12 cellular contexts compared by ENCODE assay signal in genomic region chr16:87947356-87948118, GRCh38. TPM values are rescaled to one million over a fixed set of nuclear protein-coding genes. Genes with fewer than 3 reads are reported as not detected.
A peak's percentile ranks its signal among the peaks of the same experiment; 100 is the strongest.
DNase-seq lines count a peak whose midpoint lies in the region; ATAC-seq and FAIRE-seq lines count a peak whose summit lies in the region.
"Had no signal": no experiment of that assay in that cellular context is flagged by ENCODE, and none has a peak within 500 bp of the region (broad histone marks: within the 10 kb centered on the region; RNA-seq: fewer than 3 reads in every experiment).

No MANE protein-coding gene starts in this region.

- no peak for DNase-seq in activated T-cell treated with anti-CD3 and anti-CD28 coated beads, Interleukin-2, amount 50 U/mL, for 72 hours
- no peak for DNase-seq in activated T-cell treated with anti-CD3 and anti-CD28 coated beads for 4 hours
- no peak for DNase-seq in activated T-helper 2 cell treated with anti-CD3 and anti-CD28 coated beads, Interferon-gamma antibody, Interleukin-2, Interleukin-4, amounts not matched to agents 10 μg/mL and 5 μg/mL and 100 μg/mL, durations not matched to agents 14 hours and 24 hours and 36 hours (ENCODE audit: low spot score)
- no peak for DNase-seq in memory B cell (ENCODE audit: low spot score in 2 of 2)
- DNase-seq in AG08396 (ENCODE audit: low spot score): no peak
- DNase-seq in RCC 7860 (ENCODE audit: low spot score): no peak
- DNase-seq: esophagus squamous epithelium; NCI-H748 treated with DMSO at 0.1 percent for 48 hours; stimulated activated CD4-positive, alpha-beta T cell treated with anti-CD3 and anti-CD28 coated beads, Interleukin-1b, Interleukin-23, amount 100 ng/mL, for 48 hours; T-cell had no signal

- H3K4me1 ChIP-seq in thymus (ENCODE audit: control insufficient read depth, insufficient read depth, low read length): peaks cover 13% of the 10 kb centered on the region

- no peak for ATAC-seq in activated T-cell treated with anti-CD3 and anti-CD28 coated beads, Interleukin-2, amount 50 U/mL, for 72 hours (replicated peaks in 1 of 2)
- ATAC-seq in memory B cell (ENCODE audit: low read depth) (no peak), HG02798 (IDR thresholded peaks at IDR 0.05; ENCODE audit: poor library complexity, unreplicated experiment) (no peak)
- ATAC-seq: T-cell had no signal

- H3K36me3 Mint-ChIP-seq in activated T-cell treated with anti-CD3 and anti-CD28 coated beads, Interleukin-2, amount 50 U/mL, for 72 hours (ENCODE audit: insufficient read depth in 2 of 2): peaks cover 4% of the 10 kb centered on the region in 2 donors
- peaks cover 6% of the 10 kb centered on the region for H3K36me3 Mint-ChIP-seq in activated T-helper 2 cell treated with anti-CD3 and anti-CD28 coated beads, Interferon-gamma antibody, Interleukin-2, Interleukin-4, amounts not matched to agents 10 μg/mL and 5 μg/mL and 100 μg/mL, durations not matched to agents 14 hours and 24 hours and 36 hours (ENCODE audit: low read depth)
- no peaks in the 10 kb centered on the region for H3K36me3 Mint-ChIP-seq in memory B cell

- H3K4me1 Mint-ChIP-seq in activated T-cell treated with anti-CD3 and anti-CD28 coated beads, Interleukin-2, amount 50 U/mL, for 72 hours (ENCODE audit: low read depth): peaks cover 20% of the 10 kb centered on the region
- peaks cover 26% of the 10 kb centered on the region for H3K4me1 Mint-ChIP-seq in activated T-helper 2 cell treated with anti-CD3 and anti-CD28 coated beads, Interferon-gamma antibody, Interleukin-2, Interleukin-4, amounts not matched to agents 10 μg/mL and 5 μg/mL and 100 μg/mL, durations not matched to agents 14 hours and 24 hours and 36 hours (ENCODE audit: low read depth)
- peaks cover 13% of the 10 kb centered on the region for H3K4me1 Mint-ChIP-seq in memory B cell

- H3K27me3 ChIP-seq in thymus (ENCODE audit: control insufficient read depth, insufficient read depth): no peaks in the 10 kb centered on the region
- H3K27me3 ChIP-seq: esophagus squamous epithelium had no signal

- H3K9me3 ChIP-seq in thymus (ENCODE audit: control insufficient read depth): no peaks in the 10 kb centered on the region
- H3K9me3 ChIP-seq: esophagus squamous epithelium had no signal

- H3K27ac Mint-ChIP-seq in activated T-cell treated with anti-CD3 and anti-CD28 coated beads, Interleukin-2, amount 50 U/mL, for 72 hours: peak overlapping the region; percentile 12
- H3K27ac Mint-ChIP-seq in activated T-helper 2 cell treated with anti-CD3 and anti-CD28 coated beads, Interferon-gamma antibody, Interleukin-2, Interleukin-4, amounts not matched to agents 10 μg/mL and 5 μg/mL and 100 μg/mL, durations not matched to agents 14 hours and 24 hours and 36 hours: peak overlapping the region; percentile 82
- H3K27ac Mint-ChIP-seq in memory B cell: no peak overlapping the region
- H3K27ac Mint-ChIP-seq: T-cell had no signal

- H3K36me3 ChIP-seq in thymus (ENCODE audit: control insufficient read depth, insufficient read depth): no peaks in the 10 kb centered on the region
- H3K36me3 ChIP-seq: esophagus squamous epithelium had no signal

- WGBS in thymus: 94% methylated on average over 22 of the region's 22 CpGs

- intact Hi-C loops in activated T-helper 2 cell treated with anti-CD3 and anti-CD28 coated beads, Interferon-gamma antibody, Interleukin-2, Interleukin-4, amounts not matched to agents 10 μg/mL and 5 μg/mL and 100 μg/mL, durations not matched to agents 14 hours and 24 hours and 36 hours (cut with micrococcal nuclease): no loop called here

- FAIRE-seq in RCC 7860 (lab: Jason Lieb, UNC): no peak

- peak overlapping the region; percentile 6 for H3K27ac ChIP-seq in thymus (ENCODE audit: low read depth)

- peak overlapping the region in 1 of 2 donors; percentile 72 for H3K4me3 Mint-ChIP-seq in activated T-cell treated with anti-CD3 and anti-CD28 coated beads, Interleukin-2, amount 50 U/mL, for 72 hours
- H3K4me3 Mint-ChIP-seq in activated T-helper 2 cell treated with anti-CD3 and anti-CD28 coated beads, Interferon-gamma antibody, Interleukin-2, Interleukin-4, amounts not matched to agents 10 μg/mL and 5 μg/mL and 100 μg/mL, durations not matched to agents 14 hours and 24 hours and 36 hours (ENCODE audit: low read depth): peak overlapping the region; percentile 41
- H3K4me3 Mint-ChIP-seq in memory B cell: peak overlapping the region; percentile 30

- no peak overlapping the region for H3K4me3 ChIP-seq in thymus (ENCODE audit: low read length)
- H3K4me3 ChIP-seq: esophagus squamous epithelium had no signal

- no peaks in the 10 kb centered on the region for H3K9me3 Mint-ChIP-seq in activated T-cell treated with anti-CD3 and anti-CD28 coated beads, Interleukin-2, amount 50 U/mL, for 72 hours
- no peaks in the 10 kb centered on the region for H3K9me3 Mint-ChIP-seq in activated T-helper 2 cell treated with anti-CD3 and anti-CD28 coated beads, Interferon-gamma antibody, Interleukin-2, Interleukin-4, amounts not matched to agents 10 μg/mL and 5 μg/mL and 100 μg/mL, durations not matched to agents 14 hours and 24 hours and 36 hours
- no peaks in the 10 kb centered on the region for H3K9me3 Mint-ChIP-seq in memory B cell
- H3K9me3 Mint-ChIP-seq: T-cell had no signal

- H3K27me3 Mint-ChIP-seq in activated T-cell treated with anti-CD3 and anti-CD28 coated beads, Interleukin-2, amount 50 U/mL, for 72 hours (ENCODE audit: low read depth): peaks cover 10% of the 10 kb centered on the region
- H3K27me3 Mint-ChIP-seq in activated T-helper 2 cell treated with anti-CD3 and anti-CD28 coated beads, Interferon-gamma antibody, Interleukin-2, Interleukin-4, amounts not matched to agents 10 μg/mL and 5 μg/mL and 100 μg/mL, durations not matched to agents 14 hours and 24 hours and 36 hours (ENCODE audit: low read depth): no peaks in the 10 kb centered on the region
- peaks cover 4% of the 10 kb centered on the region for H3K27me3 Mint-ChIP-seq in memory B cell

RNA-seq across cellular contexts. Expression of gene BANP, which starts 3.7 kb away (rescaled TPM):
- total RNA-seq in activated T-cell treated with anti-CD3 and anti-CD28 coated beads, Interleukin-2, amount 50 U/mL, for 72 hours: 10 to 100 TPM; 35.8 to 39.8 TPM
- total RNA-seq in activated T-helper 2 cell treated with anti-CD3 and anti-CD28 coated beads, Interferon-gamma antibody, Interleukin-2, Interleukin-4, amounts not matched to agents 10 μg/mL and 5 μg/mL and 100 μg/mL, durations not matched to agents 14 hours and 24 hours and 36 hours: 39.7 and 40.8 TPM in 2 replicates
- 27.0 TPM for polyA plus RNA-seq in thymus

RNA-seq across cellular contexts. Expression of gene CA5A, which starts 11.2 kb away (rescaled TPM):
- under 1 TPM in 1 of 2 donors, not detected in 1; 0.22 TPM for total RNA-seq in activated T-cell treated with anti-CD3 and anti-CD28 coated beads, Interleukin-2, amount 50 U/mL, for 72 hours
- not detected in 2 replicates for total RNA-seq in activated T-helper 2 cell treated with anti-CD3 and anti-CD28 coated beads, Interferon-gamma antibody, Interleukin-2, Interleukin-4, amounts not matched to agents 10 μg/mL and 5 μg/mL and 100 μg/mL, durations not matched to agents 14 hours and 24 hours and 36 hours
- polyA plus RNA-seq in thymus: 0.05 TPM
- total RNA-seq: esophagus squamous epithelium had no signal
